Comparison of ENCODE assay signal across 26 cellular contexts in genomic region chr6:2496291-2496690, GRCh38.
"Had no signal": no experiment of that assay in that cellular context is flagged by ENCODE, and none has a peak within 500 bp of the region (broad histone marks: within the 10 kb centered on the region; RNA-seq: fewer than 3 reads in every experiment).

No MANE protein-coding gene starts in this region.

- FAIRE-seq: pancreas, small intestine, urothelium cell line had no signal

- H3K4me3 ChIP-seq: pancreas, prostate gland, right lobe of liver, sigmoid colon, stomach, thoracic aorta, thyroid gland, tibial nerve, upper lobe of left lung, vagina had no signal

- H3K27ac ChIP-seq: pancreas, prostate gland, right lobe of liver, sigmoid colon, stomach, thoracic aorta, thyroid gland, tibial nerve, upper lobe of left lung, vagina had no signal

- H3K27me3 ChIP-seq: right lobe of liver, sigmoid colon, stomach, thyroid gland, tibial nerve, upper lobe of left lung, vagina had no signal

- H3K4me3 Mint-ChIP-seq: naive B cell; naive thymus-derived CD8-positive, alpha-beta T cell; natural killer cell treated with Interleukin-12 subunit alpha and Interleukin-12 subunit beta and Interleukin-15 and Interleukin-18, amount 100 ng/mL, for 72 hours; stimulated activated effector memory CD8-positive, alpha-beta T cell treated with anti-CD3 and anti-CD28 coated beads, Interleukin-12 subunit alpha, Interleukin-12 subunit beta, amount 100 ng/mL, for 72 hours; stimulated activated naive B cell treated with anti-CD40 and anti-IgM and Interleukin-4, amounts not matched to agents 10 μg/mL and 1 μg/mL and 100 μg/mL, for 72 hours; stimulated activated naive CD8-positive, alpha-beta T cell treated with anti-CD3 and anti-CD28 coated beads, Interleukin-15, Interleukin-2, amounts not matched to agents 100 ng/mL and 50 ng/mL, for 24 hours had no signal

- H3K27ac Mint-ChIP-seq: natural killer cell treated with Interleukin-12 subunit alpha and Interleukin-12 subunit beta and Interleukin-15 and Interleukin-18, amount 100 ng/mL, for 72 hours; stimulated activated effector memory CD8-positive, alpha-beta T cell treated with anti-CD3 and anti-CD28 coated beads, Interleukin-12 subunit alpha, Interleukin-12 subunit beta, amount 100 ng/mL, for 72 hours; stimulated activated naive B cell treated with anti-CD40 and anti-IgM and Interleukin-4, amounts not matched to agents 10 μg/mL and 1 μg/mL and 100 μg/mL, for 72 hours; stimulated activated naive CD8-positive, alpha-beta T cell treated with anti-CD3 and anti-CD28 coated beads, Interleukin-15, Interleukin-2, amounts not matched to agents 100 ng/mL and 50 ng/mL, for 24 hours had no signal

- H3K4me1 Mint-ChIP-seq: naive B cell; naive thymus-derived CD8-positive, alpha-beta T cell; stimulated activated effector memory CD8-positive, alpha-beta T cell treated with anti-CD3 and anti-CD28 coated beads, Interleukin-12 subunit alpha, Interleukin-12 subunit beta, amount 100 ng/mL, for 72 hours; stimulated activated naive B cell treated with anti-CD40 and anti-IgM and Interleukin-4, amounts not matched to agents 10 μg/mL and 1 μg/mL and 100 μg/mL, for 72 hours had no signal

- H3K36me3 Mint-ChIP-seq: naive B cell; naive thymus-derived CD8-positive, alpha-beta T cell; natural killer cell treated with Interleukin-12 subunit alpha and Interleukin-12 subunit beta and Interleukin-15 and Interleukin-18, amount 100 ng/mL, for 72 hours; stimulated activated effector memory CD8-positive, alpha-beta T cell treated with anti-CD3 and anti-CD28 coated beads, Interleukin-12 subunit alpha, Interleukin-12 subunit beta, amount 100 ng/mL, for 72 hours; stimulated activated naive B cell treated with anti-CD40 and anti-IgM and Interleukin-4, amounts not matched to agents 10 μg/mL and 1 μg/mL and 100 μg/mL, for 72 hours had no signal

- H3K9me3 ChIP-seq: pancreas, prostate gland, right lobe of liver, sigmoid colon, stomach, thoracic aorta, thyroid gland, tibial nerve, upper lobe of left lung, vagina had no signal

- H3K36me3 ChIP-seq: pancreas, prostate gland, right lobe of liver, sigmoid colon, stomach, thoracic aorta, thyroid gland, tibial nerve, upper lobe of left lung, vagina had no signal

- H3K4me1 ChIP-seq: pancreas, prostate gland, right lobe of liver, sigmoid colon, thyroid gland, tibial nerve, upper lobe of left lung, vagina had no signal

- H3K9me3 Mint-ChIP-seq: naive thymus-derived CD8-positive, alpha-beta T cell; natural killer cell treated with Interleukin-12 subunit alpha and Interleukin-12 subunit beta and Interleukin-15 and Interleukin-18, amount 100 ng/mL, for 72 hours; stimulated activated effector memory CD8-positive, alpha-beta T cell treated with anti-CD3 and anti-CD28 coated beads, Interleukin-12 subunit alpha, Interleukin-12 subunit beta, amount 100 ng/mL, for 72 hours; stimulated activated naive B cell treated with anti-CD40 and anti-IgM and Interleukin-4, amounts not matched to agents 10 μg/mL and 1 μg/mL and 100 μg/mL, for 72 hours; stimulated activated naive CD8-positive, alpha-beta T cell treated with anti-CD3 and anti-CD28 coated beads, Interleukin-15, Interleukin-2, amounts not matched to agents 100 ng/mL and 50 ng/mL, for 24 hours had no signal

- DNase-seq: naive B cell; naive thymus-derived CD8-positive, alpha-beta T cell; occipital lobe; pancreas; right cardiac atrium; right lobe of liver; sigmoid colon; small intestine; stimulated activated CD4-positive, alpha-beta T cell treated with anti-CD3 and anti-CD28 coated beads, Interleukin-15, amount 100 ng/mL, for 24 hours; stimulated activated CD4-positive, alpha-beta T cell treated with anti-CD3 and anti-CD28 coated beads, Interleukin-2, amount 100 ng/mL, for 24 hours; stimulated activated CD4-positive, alpha-beta T cell treated with anti-CD3 and anti-CD28 coated beads, Interleukin-2, amount 100 ng/mL, for 48 hours; stimulated activated CD4-positive, alpha-beta T cell treated with anti-CD3 and anti-CD28 coated beads, Interleukin-4, amount 100 ng/mL, for 24 hours; stimulated activated naive B cell treated with anti-CD40 and anti-IgM and Interleukin-4, amounts not matched to agents 10 μg/mL and 1 μg/mL and 100 μg/mL, for 72 hours; stimulated activated naive CD4-positive, alpha-beta T cell treated with Interleukin-2 at 50 U/mL for 16 hours; stomach; trophoblast cell; upper lobe of left lung had no signal
